In the genomic region with DNA sequence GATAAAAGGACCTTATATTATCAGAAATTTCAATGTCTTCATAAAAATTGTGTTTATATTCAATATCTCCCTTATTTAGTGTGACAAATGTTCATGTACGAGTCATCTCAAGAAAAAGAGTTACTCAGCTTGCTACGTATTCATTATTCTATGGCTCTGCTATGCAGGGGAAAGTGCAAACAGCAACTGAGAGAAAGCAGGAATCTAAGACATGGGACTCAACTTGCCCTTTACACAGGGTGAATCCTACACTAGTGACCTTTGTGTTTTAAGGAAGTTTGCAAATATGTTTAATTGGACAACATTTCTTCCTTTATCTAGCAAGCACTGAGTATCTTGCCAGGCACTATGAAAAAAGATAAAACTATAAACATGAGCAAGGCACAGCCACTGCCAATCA, we compare ENCODE assay signal across 18 cellular contexts.
"Had no signal": no experiment of that assay in that cellular context is flagged by ENCODE, and none has a peak within 500 bp of the region (broad histone marks: within the 10 kb centered on the region; RNA-seq: fewer than 3 reads in every experiment).

No MANE protein-coding gene starts in this region.

- H3K27ac ChIP-seq: gastroesophageal sphincter, left lung, parathyroid adenoma, sigmoid colon, testis had no signal

- DNase-seq: activated naive CD4-positive, alpha-beta T cell treated with Interleukin-2 at 50 U/mL for 16 hours; activated T-cell treated with anti-CD3 and anti-CD28 coated beads for 4 hours; caudate nucleus; cortex of kidney; effector CD4-positive, alpha-beta T cell; left lung; mucosa of descending colon; naive thymus-derived CD4-positive, alpha-beta T cell; sigmoid colon; stimulated activated CD4-positive, alpha-beta T cell treated with anti-CD3 and anti-CD28 coated beads, Interleukin-1b, Interleukin-23, amount 100 ng/mL, for 48 hours; stimulated activated naive CD8-positive, alpha-beta T cell treated with anti-CD3 and anti-CD28 coated beads, Interleukin-15, amount 100 ng/mL, for 72 hours; T-helper 1 cell; T1000; testis had no signal

- H3K4me3 ChIP-seq: gastroesophageal sphincter, left lung, mucosa of descending colon, sigmoid colon, testis had no signal

- H3K9me3 ChIP-seq: gastroesophageal sphincter, left lung, mucosa of descending colon, sigmoid colon, testis had no signal

- H3K79me2 ChIP-seq: parathyroid adenoma had no signal

- H3K36me3 ChIP-seq: gastroesophageal sphincter, left lung, sigmoid colon had no signal

- H3K4me1 ChIP-seq: gastroesophageal sphincter, left lung, parathyroid adenoma, sigmoid colon, testis had no signal

- H3K9ac ChIP-seq: parathyroid adenoma had no signal

- H2AFZ ChIP-seq: parathyroid adenoma had no signal

- ATAC-seq: activated CD4-positive, CD25-positive, alpha-beta regulatory T cell treated with anti-CD3 and anti-CD28 coated beads, Interleukin-2, amount 50 U/mL, for 24 hours; activated T-helper 17 cell treated with anti-CD3 and anti-CD28 coated beads, Interleukin-2, amount 50 U/mL, for 72 hours; gastroesophageal sphincter; left lung; mucosa of descending colon; naive thymus-derived CD4-positive, alpha-beta T cell; stimulated activated naive CD8-positive, alpha-beta T cell treated with anti-CD3 and anti-CD28 coated beads, Interleukin-15, amount 100 ng/mL, for 72 hours had no signal

- H3K27me3 ChIP-seq: gastroesophageal sphincter, left lung, sigmoid colon, testis had no signal
